ENCODE assay signal across 27 cellular contexts in genomic region chr14:31727797-31728196, GRCh38.
DNase-seq lines count a peak whose midpoint lies in the region; ATAC-seq, FAIRE-seq and TF ChIP-seq lines count a peak whose summit lies in the region.
"Had no signal": no experiment of that assay in that cellular context is flagged by ENCODE, and none has a peak within 500 bp of the region (broad histone marks: within the 10 kb centered on the region; RNA-seq: fewer than 3 reads in every experiment).

No MANE protein-coding gene starts in this region.

- no peak overlapping the region for H2BK15ac ChIP-seq in IMR-90 (ENCODE audit: low read depth, low read length)

- FAIRE-seq in frontal cortex (lab: Jason Lieb, UNC): peak; percentile 23
- FAIRE-seq in pancreas (lab: Jason Lieb, UNC): peak; percentile 20
- FAIRE-seq: A204.1, GM12878, GM12892, GM18507 had no signal

- no TSS peak for BruUV-seq in IMR-90 (replicated peaks; lab: Mats Ljungman, UMichigan)

- H3K27ac Mint-ChIP-seq in natural killer cell treated with Interleukin-12 subunit alpha and Interleukin-12 subunit beta and Interleukin-15 and Interleukin-18, amount 100 ng/mL, for 72 hours: no peak overlapping the region
- H3K27ac Mint-ChIP-seq: CD14-positive monocyte; CD4-positive, alpha-beta memory T cell; CD4-positive, CD25-positive, alpha-beta regulatory T cell; CD8-positive, alpha-beta memory T cell had no signal

- H3K56ac ChIP-seq in IMR-90 (ENCODE audit: extremely low read depth, insufficient read depth, low read length): no peak overlapping the region

- POLR2A ChIA-PET in IMR-90 (lab: Charles Lee; ENCODE audit: unreplicated experiment): no interaction called here

- H2BK20ac ChIP-seq in IMR-90 (ENCODE audit: low read depth, low read length): no peak overlapping the region

- no peaks in the 10 kb centered on the region for H3K4me1 ChIP-seq in IMR-90 (ENCODE audit: control insufficient read depth, insufficient read depth, low read length)
- H3K4me1 ChIP-seq in pancreas: no peaks in the 10 kb centered on the region
- no peaks in the 10 kb centered on the region for H3K4me1 ChIP-seq in adrenal gland (replicated peaks in 1 of 2)
- H3K4me1 ChIP-seq: BE2C, BLaER1 had no signal

- dilution Hi-C loops in IMR-90 (cut with HindIII; ENCODE audit: low sequenced_read_pairs, unreplicated experiment): no loop called here

- H2BK120ac ChIP-seq in IMR-90 (ENCODE audit: low read depth, low read length): no peak overlapping the region

- DNase-seq in IMR-90: no peak
- DNase-seq in frontal cortex (ENCODE audit: low spot score in 2 of 2): no peak
- no peak for DNase-seq in pancreas
- no peak for DNase-seq in natural killer cell treated with Interleukin-12 subunit alpha and Interleukin-12 subunit beta and Interleukin-15 and Interleukin-18, amount 100 ng/mL, for 72 hours (ENCODE audit: low spot score)
- DNase-seq in islet precursor cell: no peak
- DNase-seq in adrenal gland: no peak
- DNase-seq: 8988T; ACHN; BE2C; C1 segment of cervical spinal cord; CD4-positive, alpha-beta memory T cell; CD4-positive, CD25-positive, alpha-beta regulatory T cell; CD8-positive, alpha-beta memory T cell; COR-L47; DMS 273 treated with DMSO at 0.1 percent for 48 hours; DMS153; DMS53; DMS79; DND-41; EL; GDM1 had no signal

- intact Hi-C loops in IMR-90 (cut with micrococcal nuclease): no loop called here
- intact Hi-C loops in pancreas (cut with DNase I): no loop called here
- intact Hi-C loops in adrenal gland (cut with DNase I): no loop called here

- no peaks in the 10 kb centered on the region for H3K9me3 ChIP-seq in IMR-90 (ENCODE audit: control insufficient read depth, insufficient read depth, low read length)
- no peaks in the 10 kb centered on the region for H3K9me3 ChIP-seq in pancreas
- H3K9me3 ChIP-seq in adrenal gland (replicated peaks in 1 of 3): peaks cover 0 to 3% (median 0%) of the 10 kb centered on the region in 3 donors
- H3K9me3 ChIP-seq: BE2C had no signal

- no peaks in the 10 kb centered on the region for H3K9me1 ChIP-seq in IMR-90 (ENCODE audit: insufficient read depth, low read length)

- H4K5ac ChIP-seq in IMR-90 (ENCODE audit: low read depth, low read length): no peak overlapping the region

- H3K23ac ChIP-seq in IMR-90 (ENCODE audit: low read depth, low read length): no peak overlapping the region

- in situ Hi-C loops in IMR-90 (cut with MboI; ENCODE audit: low sequenced_read_pairs): no loop called here

- H3K27ac ChIP-seq in IMR-90 (ENCODE audit: insufficient read depth, low read length): no peak overlapping the region
- H3K27ac ChIP-seq in pancreas: no peak overlapping the region
- no peak overlapping the region for H3K27ac ChIP-seq in adrenal gland
- H3K27ac ChIP-seq: BLaER1 had no signal

- no peak overlapping the region for H2AK9ac ChIP-seq in IMR-90 (replicated peaks; ENCODE audit: low read depth, low read length, poor library complexity)

- no peak for TF ChIP-seq CTCF in IMR-90 (conservative IDR thresholded peaks at IDR 0.05; ENCODE audit: low read depth, low read length)
- no peak for TF ChIP-seq CTCF in pancreas (IDR thresholded peaks at IDR 0.05)
- TF ChIP-seq CTCF in adrenal gland (IDR thresholded peaks at IDR 0.05): no peak

- no peaks in the 10 kb centered on the region for H3K79me1 ChIP-seq in IMR-90 (ENCODE audit: low read depth in 1 of 2, low read length in 2 of 2)

- no peak for TF ChIP-seq RAD21 in IMR-90 (IDR thresholded peaks at IDR 0.05; ENCODE audit: low read length)

- H3K9ac ChIP-seq in IMR-90 (ENCODE audit: low read depth, low read length): no peak overlapping the region
- H3K9ac ChIP-seq: BLaER1 had no signal

- H3K4me2 ChIP-seq in IMR-90 (ENCODE audit: low read depth, low read length): no peak overlapping the region
- H3K4me2 ChIP-seq: BLaER1 had no signal

- no peak overlapping the region for H3K14ac ChIP-seq in IMR-90 (replicated peaks; ENCODE audit: low read depth, low read length)

- peaks cover 25% of the 10 kb centered on the region for H3K36me3 Mint-ChIP-seq in natural killer cell treated with Interleukin-12 subunit alpha and Interleukin-12 subunit beta and Interleukin-15 and Interleukin-18, amount 100 ng/mL, for 72 hours

- H4K8ac ChIP-seq in IMR-90 (ENCODE audit: low read depth in 2 of 2, low read length in 2 of 2): no peak overlapping the region

- H2BK5ac ChIP-seq in IMR-90 (ENCODE audit: low read depth, low read length, poor library complexity, severe bottlenecking): no peak overlapping the region

- H4K91ac ChIP-seq in IMR-90 (ENCODE audit: insufficient read depth, low read depth, low read length): no peak overlapping the region

- no peak overlapping the region for H2AK5ac ChIP-seq in IMR-90 (ENCODE audit: low read depth, low read length)

- no peaks in the 10 kb centered on the region for H4K20me1 ChIP-seq in IMR-90 (ENCODE audit: insufficient read depth, low read length)
- H4K20me1 ChIP-seq: BLaER1 had no signal

- no peaks in the 10 kb centered on the region for H3K27me3 Mint-ChIP-seq in natural killer cell treated with Interleukin-12 subunit alpha and Interleukin-12 subunit beta and Interleukin-15 and Interleukin-18, amount 100 ng/mL, for 72 hours
- H3K27me3 Mint-ChIP-seq: CD4-positive, alpha-beta memory T cell; CD4-positive, CD25-positive, alpha-beta regulatory T cell; CD8-positive, alpha-beta memory T cell had no signal

- CTCF ChIA-PET in IMR-90 (lab: Yijun Ruan, JAX): interaction anchor here (1.4 kb wide), 1 partner anchor 11 kb away, joined by 3 read pairs; no protein-coding TSS in a partner anchor

- no peak for TF ChIP-seq POLR2A in IMR-90 (IDR thresholded peaks at IDR 0.05; ENCODE audit: low read depth, low read length)
- TF ChIP-seq POLR2A in adrenal gland (IDR thresholded peaks at IDR 0.05): no peak

- no peak overlapping the region for H2AFZ ChIP-seq in IMR-90 (replicated peaks; ENCODE audit: low read length, poor library complexity)

- H3K18ac ChIP-seq in IMR-90 (ENCODE audit: low read depth, low read length): no peak overlapping the region

- H3K27me3 ChIP-seq in IMR-90 (ENCODE audit: control insufficient read depth, insufficient read depth, low read length) (no peaks in the 10 kb centered on the region), pancreas (no peaks in the 10 kb centered on the region), adrenal gland (no peaks in the 10 kb centered on the region)
- H3K27me3 ChIP-seq: BE2C, BLaER1 had no signal

- H3K4me3 ChIP-seq in IMR-90 (ENCODE audit: insufficient read depth, low read depth, low read length): no peak overlapping the region
- H3K4me3 ChIP-seq in pancreas: no peak overlapping the region
- no peak overlapping the region for H3K4me3 ChIP-seq in adrenal gland
- H3K4me3 ChIP-seq: BLaER1, GM12878 had no signal

- no peak overlapping the region for H3K4me3 Mint-ChIP-seq in natural killer cell treated with Interleukin-12 subunit alpha and Interleukin-12 subunit beta and Interleukin-15 and Interleukin-18, amount 100 ng/mL, for 72 hours
- H3K4me3 Mint-ChIP-seq: CD14-positive monocyte; CD4-positive, alpha-beta memory T cell; CD4-positive, CD25-positive, alpha-beta regulatory T cell; CD8-positive, alpha-beta memory T cell had no signal

- H3K9me3 Mint-ChIP-seq in natural killer cell treated with Interleukin-12 subunit alpha and Interleukin-12 subunit beta and Interleukin-15 and Interleukin-18, amount 100 ng/mL, for 72 hours: peaks cover 6% of the 10 kb centered on the region

- ATAC-seq in IMR-90 (ENCODE audit: low read depth) (no peak), pancreas (no peak)
- no peak for ATAC-seq in natural killer cell treated with Interleukin-12 subunit alpha and Interleukin-12 subunit beta and Interleukin-15 and Interleukin-18, amount 100 ng/mL, for 72 hours
- ATAC-seq: GM12878 had no signal

- H3K36me3 ChIP-seq in IMR-90 (ENCODE audit: control insufficient read depth, insufficient read depth, low read length) (no peaks in the 10 kb centered on the region), pancreas (no peaks in the 10 kb centered on the region), adrenal gland (replicated peaks in 1 of 2) (no peaks in the 10 kb centered on the region)
- H3K36me3 ChIP-seq: BE2C had no signal

- no peaks in the 10 kb centered on the region for H3K4me1 Mint-ChIP-seq in natural killer cell treated with Interleukin-12 subunit alpha and Interleukin-12 subunit beta and Interleukin-15 and Interleukin-18, amount 100 ng/mL, for 72 hours (ENCODE audit: low read depth in 2 of 2)
- H3K4me1 Mint-ChIP-seq: CD14-positive monocyte had no signal

- H3K4ac ChIP-seq in IMR-90 (ENCODE audit: low read depth, low read length): no peak overlapping the region

TF ChIP-seq in IMR-90, 13 proteins besides CTCF, POLR2A, EP300 and RAD21:
- peak; percentile 43; the same call in 1 of the 2 replicates for TF ChIP-seq MAFK (IDR thresholded peaks at IDR 0.05; ENCODE audit: low read depth, low read length)
- no peak for TF ChIP-seq BHLHE40 (IDR thresholded peaks at IDR 0.05; ENCODE audit: low read depth, low read length)
